ENCODE assay signal across 17 cellular contexts in genomic region chr4:53021709-53022108, GRCh38.
"Had no signal": no experiment of that assay in that cellular context is flagged by ENCODE, and none has a peak within 500 bp of the region (broad histone marks: within the 10 kb centered on the region; RNA-seq: fewer than 3 reads in every experiment).

No MANE protein-coding gene starts in this region.

- DNase-seq: activated CD4-positive, alpha-beta memory T cell treated with anti-CD3 and anti-CD28 coated beads, Interleukin-2, amount 10 ng/mL, durations not matched to agents 7 days and 5 days; activated CD4-positive, alpha-beta T cell treated with anti-CD3 and anti-CD28 coated beads for 4 hours; activated CD8-positive, alpha-beta memory T cell treated with anti-CD3 and anti-CD28 coated beads, Interleukin-2, amount 10 ng/mL, durations not matched to agents 7 days and 5 days; amniotic stem cell; body of pancreas; central memory CD4-positive, alpha-beta T cell; cortex of kidney; effector CD4-positive, alpha-beta T cell; left cardiac atrium; right lobe of liver; stimulated activated CD4-positive, alpha-beta T cell treated with anti-CD3 and anti-CD28 coated beads, Interleukin-4, amount 100 ng/mL, for 24 hours; stomach; testis had no signal

- H3K36me3 Mint-ChIP-seq: stimulated activated effector memory CD8-positive, alpha-beta T cell treated with anti-CD3 and anti-CD28 coated beads, Interleukin-12 subunit alpha, Interleukin-12 subunit beta, amount 100 ng/mL, for 72 hours had no signal

- H3K27me3 Mint-ChIP-seq: activated CD4-positive, alpha-beta memory T cell treated with anti-CD3 and anti-CD28 coated beads, Interleukin-2, amount 10 ng/mL, durations not matched to agents 7 days and 5 days; activated CD8-positive, alpha-beta memory T cell treated with anti-CD3 and anti-CD28 coated beads, Interleukin-2, amount 10 ng/mL, durations not matched to agents 7 days and 5 days; activated naive CD8-positive, alpha-beta T cell had no signal

- H3K36me3 ChIP-seq: right lobe of liver, stomach had no signal

- H3K27ac ChIP-seq: body of pancreas, right lobe of liver, stomach had no signal

- H3K9me3 Mint-ChIP-seq: activated CD4-positive, alpha-beta memory T cell treated with anti-CD3 and anti-CD28 coated beads, Interleukin-2, amount 10 ng/mL, durations not matched to agents 7 days and 5 days; neural crest cell; stimulated activated effector memory CD8-positive, alpha-beta T cell treated with anti-CD3 and anti-CD28 coated beads, Interleukin-12 subunit alpha, Interleukin-12 subunit beta, amount 100 ng/mL, for 72 hours; T-helper 2 cell treated with Interferon-gamma antibody and Interleukin-4, amounts not matched to agents 5 μg/mL and 100 μg/mL, for 36 hours had no signal

- H3K4me1 Mint-ChIP-seq: activated CD4-positive, alpha-beta memory T cell treated with anti-CD3 and anti-CD28 coated beads, Interleukin-2, amount 10 ng/mL, durations not matched to agents 7 days and 5 days; activated CD8-positive, alpha-beta memory T cell treated with anti-CD3 and anti-CD28 coated beads, Interleukin-2, amount 10 ng/mL, durations not matched to agents 7 days and 5 days; stimulated activated effector memory CD8-positive, alpha-beta T cell treated with anti-CD3 and anti-CD28 coated beads, Interleukin-12 subunit alpha, Interleukin-12 subunit beta, amount 100 ng/mL, for 72 hours had no signal

- H3K27ac Mint-ChIP-seq: activated CD4-positive, alpha-beta memory T cell treated with anti-CD3 and anti-CD28 coated beads, Interleukin-2, amount 10 ng/mL, durations not matched to agents 7 days and 5 days; activated CD8-positive, alpha-beta memory T cell treated with anti-CD3 and anti-CD28 coated beads, Interleukin-2, amount 10 ng/mL, durations not matched to agents 7 days and 5 days; activated naive CD8-positive, alpha-beta T cell; stimulated activated effector memory CD8-positive, alpha-beta T cell treated with anti-CD3 and anti-CD28 coated beads, Interleukin-12 subunit alpha, Interleukin-12 subunit beta, amount 100 ng/mL, for 72 hours; T-helper 2 cell treated with Interferon-gamma antibody and Interleukin-4, amounts not matched to agents 5 μg/mL and 100 μg/mL, for 36 hours had no signal

- H3K9me3 ChIP-seq: body of pancreas, right lobe of liver, stomach, testis had no signal

- H3K27me3 ChIP-seq: body of pancreas, right lobe of liver, stomach, testis had no signal

- H3K4me3 ChIP-seq: body of pancreas, right lobe of liver, stomach, testis had no signal

- H3K4me3 Mint-ChIP-seq: activated CD4-positive, alpha-beta memory T cell treated with anti-CD3 and anti-CD28 coated beads, Interleukin-2, amount 10 ng/mL, durations not matched to agents 7 days and 5 days; activated CD8-positive, alpha-beta memory T cell treated with anti-CD3 and anti-CD28 coated beads, Interleukin-2, amount 10 ng/mL, durations not matched to agents 7 days and 5 days; activated naive CD8-positive, alpha-beta T cell; neural crest cell; stimulated activated effector memory CD8-positive, alpha-beta T cell treated with anti-CD3 and anti-CD28 coated beads, Interleukin-12 subunit alpha, Interleukin-12 subunit beta, amount 100 ng/mL, for 72 hours; T-helper 2 cell treated with Interferon-gamma antibody and Interleukin-4, amounts not matched to agents 5 μg/mL and 100 μg/mL, for 36 hours had no signal

- ATAC-seq: activated CD8-positive, alpha-beta memory T cell treated with anti-CD3 and anti-CD28 coated beads, Interleukin-2, amount 10 ng/mL, durations not matched to agents 7 days and 5 days; body of pancreas; right lobe of liver; stimulated activated effector memory CD8-positive, alpha-beta T cell treated with anti-CD3 and anti-CD28 coated beads, Interleukin-12 subunit alpha, Interleukin-12 subunit beta, amount 100 ng/mL, for 72 hours had no signal
